Comparison of ENCODE assay signal across 7 cellular contexts in genomic region chr7:158331826-158332450, GRCh38.
A peak's percentile ranks its signal among the peaks of the same experiment; 100 is the strongest.
DNase-seq lines count a peak whose midpoint lies in the region; ATAC-seq, FAIRE-seq and TF ChIP-seq lines count a peak whose summit lies in the region.
"Not testable (repeated sequence)": the region's sequence is repeated elsewhere in the genome, so short reads cannot be mapped to it uniquely, and the experiment has no call there.

No MANE protein-coding gene starts in this region.

- TF ChIP-seq EP300 in HepG2 (IDR thresholded peaks at IDR 0.05; ENCODE audit: low read depth in 2 of 2, low read length in 2 of 2); HepG2 (CRISPR knock-in tag; IDR thresholded peaks at IDR 0.05; ENCODE audit: borderline replicate concordance): not testable (repeated sequence)

- H3K79me2 ChIP-seq in H9 (ENCODE audit: insufficient read depth, low read length); HepG2 (ENCODE audit: insufficient read depth, low read length): not testable (repeated sequence)

- not testable (repeated sequence) for H3K27ac ChIP-seq in H9 (ENCODE audit: insufficient read length, low read depth, low read length); endodermal cell (ENCODE audit: low read depth, low read length); HepG2 (ENCODE audit: extremely low read length, insufficient read depth, low read length)

- H3K23ac ChIP-seq in H9 (ENCODE audit: insufficient read length, low read depth, low read length) = not testable (repeated sequence)

- not testable (repeated sequence) for H4K91ac ChIP-seq in H9 (ENCODE audit: insufficient read length, low read depth, low read length)

- not testable (repeated sequence) for H3K9ac ChIP-seq in H9 (ENCODE audit: extremely low read depth, insufficient read length, low read length); endodermal cell (ENCODE audit: extremely low read depth, low read length, poor library complexity, severe bottlenecking); HepG2 (ENCODE audit: insufficient read depth, low read depth, low read length)

- not testable (repeated sequence) for H3K79me1 ChIP-seq in H9 (ENCODE audit: insufficient read depth, low read depth, low read length, poor library complexity, severe bottlenecking)

- H2BK12ac ChIP-seq in H9 (ENCODE audit: insufficient read length, low read depth, low read length) = not testable (repeated sequence)

- H3K27me3 Mint-ChIP-seq in H9 (ENCODE audit: low read depth) = peaks cover 12% of the 10 kb centered on the region
- H3K27me3 Mint-ChIP-seq in central memory CD8-positive, alpha-beta T cell; endodermal cell (ENCODE audit: insufficient read depth); neural crest cell (ENCODE audit: low read depth): not testable (repeated sequence)

- not testable (repeated sequence) for H3K23me2 ChIP-seq in H9 (ENCODE audit: insufficient read length, low read depth, low read length, poor library complexity, severe bottlenecking)

- in situ Hi-C loops in HepG2 (cut with HindIII; ENCODE audit: extremely low pct_ligation_motif_present, low pct_unique_long_range_greater_than_20kb) = not testable (repeated sequence)

- not testable (repeated sequence) for H2BK120ac ChIP-seq in H9 (ENCODE audit: low read depth, low read length, poor library complexity, severe bottlenecking)

- not testable (repeated sequence) for H3K4me2 ChIP-seq in H9 (ENCODE audit: insufficient read depth, insufficient read length, low read length); HepG2 (ENCODE audit: low read depth, low read length)

- POLR2A ChIA-PET in HepG2 (lab: Yijun Ruan, JAX) = not testable (repeated sequence)

- not testable (repeated sequence) for FAIRE-seq in HepG2 (lab: Jason Lieb, UNC)

- H3K36me3 Mint-ChIP-seq in H9 (ENCODE audit: insufficient read depth in 1 of 3, low read depth in 3 of 3) (peaks cover 26 to 38% (median 28%) of the 10 kb centered on the region in 3 experiments), endodermal cell (ENCODE audit: low read depth) (peaks cover 14% of the 10 kb centered on the region), neural crest cell (ENCODE audit: low read depth) (peaks cover 26% of the 10 kb centered on the region)
- peaks cover 44% of the 10 kb centered on the region for H3K36me3 Mint-ChIP-seq in central memory CD8-positive, alpha-beta T cell (ENCODE audit: insufficient read depth)
- peaks cover 26% of the 10 kb centered on the region for H3K36me3 Mint-ChIP-seq in stimulated activated effector memory CD8-positive, alpha-beta T cell treated with anti-CD3 and anti-CD28 coated beads, Interleukin-12 subunit alpha, Interleukin-12 subunit beta, amount 100 ng/mL, for 72 hours

- H3K4me1 ChIP-seq in H9 (ENCODE audit: insufficient read depth, low read length); endodermal cell (ENCODE audit: control insufficient read depth, insufficient read depth, low read length); HepG2 (ENCODE audit: insufficient read depth, low read length): not testable (repeated sequence)

- BruUV-seq in HepG2 (replicated peaks; lab: Mats Ljungman, UMichigan) = not testable (repeated sequence)

- H4K20me1 ChIP-seq in H9 (ENCODE audit: control insufficient read depth, insufficient read depth, insufficient read length) = not testable (repeated sequence)
- peaks cover 18% of the 10 kb centered on the region for H4K20me1 ChIP-seq in HepG2 (ENCODE audit: insufficient read depth, low read length)

- TF ChIP-seq POLR2A in HepG2 (IDR thresholded peaks at IDR 0.05; ENCODE audit: insufficient read depth in 1 of 2, low read depth in 2 of 2, low read length in 2 of 2) = not testable (repeated sequence)

- no CpG with 5 or more reads among the region's 18 CpGs for WGBS in H9 (ENCODE audit: extremely low coverage, insufficient read length, low lambda C conversion rate)
- WGBS in endodermal cell (ENCODE audit: insufficient coverage in 1 of 2, insufficient read length in 1 of 2), 2 experiments = 82 to 83% methylated on average over 13 to 18 of the region's 18 CpGs
- 71% methylated on average over 18 of the region's 18 CpGs for WGBS in HepG2 (ENCODE audit: low lambda C conversion rate)

- not testable (repeated sequence) for H2AK5ac ChIP-seq in H9 (ENCODE audit: insufficient read length, low read length)

- not testable (repeated sequence) for H3K9me3 ChIP-seq in H9 (ENCODE audit: control insufficient read depth, low read depth, low read length)
- H3K9me3 ChIP-seq in endodermal cell (ENCODE audit: control insufficient read depth, low read length) (peaks cover 48% of the 10 kb centered on the region), HepG2 (ENCODE audit: low read length) (peaks cover 11% of the 10 kb centered on the region)

- not testable (repeated sequence) for TF ChIP-seq CTCF in H9 (conservative IDR thresholded peaks at IDR 0.05); endodermal cell (conservative IDR thresholded peaks at IDR 0.05); HepG2 (CRISPR knock-in tag; IDR thresholded peaks at IDR 0.05); neural crest cell (conservative IDR thresholded peaks at IDR 0.05)

- not testable (repeated sequence) for H3K56ac ChIP-seq in H9 (ENCODE audit: insufficient read length, low read depth, low read length)

- ATAC-seq in central memory CD8-positive, alpha-beta T cell (replicated peaks; ENCODE audit: extremely low read depth, poor library complexity, severe bottlenecking); HepG2; stimulated activated effector memory CD8-positive, alpha-beta T cell treated with anti-CD3 and anti-CD28 coated beads, Interleukin-12 subunit alpha, Interleukin-12 subunit beta, amount 100 ng/mL, for 72 hours: not testable (repeated sequence)

- H3K27me3 ChIP-seq in H9 (ENCODE audit: insufficient read depth, low read length); endodermal cell (ENCODE audit: control insufficient read depth, insufficient read depth, low read length, poor library complexity, severe bottlenecking); HepG2 (ENCODE audit: control insufficient read depth in 1 of 2, insufficient read depth in 2 of 2, low read length in 2 of 2): not testable (repeated sequence)

- H3K9me3 Mint-ChIP-seq in H9 = peaks cover 43 to 49% of the 10 kb centered on the region in 2 experiments
- peaks cover 38% of the 10 kb centered on the region for H3K9me3 Mint-ChIP-seq in central memory CD8-positive, alpha-beta T cell
- peaks cover 51% of the 10 kb centered on the region for H3K9me3 Mint-ChIP-seq in endodermal cell
- peaks cover 28% of the 10 kb centered on the region for H3K9me3 Mint-ChIP-seq in neural crest cell
- peaks cover 35% of the 10 kb centered on the region for H3K9me3 Mint-ChIP-seq in stimulated activated effector memory CD8-positive, alpha-beta T cell treated with anti-CD3 and anti-CD28 coated beads, Interleukin-12 subunit alpha, Interleukin-12 subunit beta, amount 100 ng/mL, for 72 hours

- DNase-seq in H9 = peak; percentile 10
- DNase-seq in activated CD8-positive, alpha-beta memory T cell treated with anti-CD3 and anti-CD28 coated beads for 24 hours = peak; percentile 17
- DNase-seq in central memory CD8-positive, alpha-beta T cell (ENCODE audit: low spot score in 2 of 2); HepG2 (ENCODE audit: low spot score); neural crest cell (ENCODE audit: low read depth, low spot score); stimulated activated effector memory CD8-positive, alpha-beta T cell treated with anti-CD3 and anti-CD28 coated beads, Interleukin-12 subunit alpha, Interleukin-12 subunit beta, amount 100 ng/mL, for 72 hours (ENCODE audit: low spot score in 2 of 2): not testable (repeated sequence)
- DNase-seq in endodermal cell = peak; percentile 20

- not testable (repeated sequence) for TF ChIP-seq RAD21 in HepG2 (CRISPR knock-in tag; IDR thresholded peaks at IDR 0.05)

- H3K4me3 Mint-ChIP-seq in H9; endodermal cell; neural crest cell; stimulated activated effector memory CD8-positive, alpha-beta T cell treated with anti-CD3 and anti-CD28 coated beads, Interleukin-12 subunit alpha, Interleukin-12 subunit beta, amount 100 ng/mL, for 72 hours: not testable (repeated sequence)
- H3K4me3 Mint-ChIP-seq in central memory CD8-positive, alpha-beta T cell = peak overlapping the region; percentile 40

- H2AFZ ChIP-seq in H9 (ENCODE audit: low read length); HepG2 (ENCODE audit: low read length): not testable (repeated sequence)

- not testable (repeated sequence) for H2BK20ac ChIP-seq in H9 (ENCODE audit: low read depth, low read length, poor library complexity, severe bottlenecking)

- not testable (repeated sequence) for H2BK5ac ChIP-seq in H9 (ENCODE audit: insufficient read length, low read length)

- not testable (repeated sequence) for H3K4me1 Mint-ChIP-seq in H9, endodermal cell
- H3K4me1 Mint-ChIP-seq in central memory CD8-positive, alpha-beta T cell = peaks cover 33% of the 10 kb centered on the region
- H3K4me1 Mint-ChIP-seq in neural crest cell = peaks cover 15% of the 10 kb centered on the region
- H3K4me1 Mint-ChIP-seq in stimulated activated effector memory CD8-positive, alpha-beta T cell treated with anti-CD3 and anti-CD28 coated beads, Interleukin-12 subunit alpha, Interleukin-12 subunit beta, amount 100 ng/mL, for 72 hours = peaks cover 37% of the 10 kb centered on the region

- H3K36me3 ChIP-seq in endodermal cell (ENCODE audit: control insufficient read depth, insufficient read depth, low read length); HepG2 (replicated peaks in 1 of 2; ENCODE audit: control insufficient read depth in 1 of 2, insufficient read depth in 2 of 2, low read length in 2 of 2): not testable (repeated sequence)

- H4K8ac ChIP-seq in H9 (replicated peaks; ENCODE audit: insufficient read length, low read depth, low read length) = not testable (repeated sequence)

- H4K5ac ChIP-seq in H9 (ENCODE audit: insufficient read length, low read depth, low read length) = not testable (repeated sequence)

- not testable (repeated sequence) for H3K27ac Mint-ChIP-seq in H9, endodermal cell
- peak overlapping the region; percentile 90 for H3K27ac Mint-ChIP-seq in central memory CD8-positive, alpha-beta T cell (ENCODE audit: low read depth)
- H3K27ac Mint-ChIP-seq in neural crest cell (ENCODE audit: unreplicated experiment) = peak overlapping the region; percentile 60
- H3K27ac Mint-ChIP-seq in stimulated activated effector memory CD8-positive, alpha-beta T cell treated with anti-CD3 and anti-CD28 coated beads, Interleukin-12 subunit alpha, Interleukin-12 subunit beta, amount 100 ng/mL, for 72 hours = peak overlapping the region; percentile 89

- CTCF ChIA-PET in HepG2 (lab: Yijun Ruan, JAX; ENCODE audit: low intra/inter-chr PET ratio, low total read pairs) = not testable (repeated sequence)

- intact Hi-C loops in HepG2 (cut with micrococcal nuclease; ENCODE audit: unreplicated experiment) = not testable (repeated sequence)

- not testable (repeated sequence) for H3K4ac ChIP-seq in H9 (ENCODE audit: low read depth, low read length)

- not testable (repeated sequence) for H3K18ac ChIP-seq in H9 (ENCODE audit: insufficient read length, low read depth, low read length)

- H3K4me3 ChIP-seq in endodermal cell (ENCODE audit: low read length) = peak overlapping the region; percentile 58
- H3K4me3 ChIP-seq in HepG2 (replicated peaks in 1 of 3; ENCODE audit: insufficient read depth in 1 of 3, low read depth in 2 of 3, low read length in 3 of 3) = not testable (repeated sequence)

- not testable (repeated sequence) for H3K14ac ChIP-seq in H9 (ENCODE audit: insufficient read depth, low read length)

- not testable (repeated sequence) for H2BK15ac ChIP-seq in H9 (ENCODE audit: low read depth, low read length)

- not testable (repeated sequence) for H3T11ph ChIP-seq in H9 (ENCODE audit: low read length)
